Comparison of ENCODE assay signal across 9 cellular contexts in the genomic region with DNA sequence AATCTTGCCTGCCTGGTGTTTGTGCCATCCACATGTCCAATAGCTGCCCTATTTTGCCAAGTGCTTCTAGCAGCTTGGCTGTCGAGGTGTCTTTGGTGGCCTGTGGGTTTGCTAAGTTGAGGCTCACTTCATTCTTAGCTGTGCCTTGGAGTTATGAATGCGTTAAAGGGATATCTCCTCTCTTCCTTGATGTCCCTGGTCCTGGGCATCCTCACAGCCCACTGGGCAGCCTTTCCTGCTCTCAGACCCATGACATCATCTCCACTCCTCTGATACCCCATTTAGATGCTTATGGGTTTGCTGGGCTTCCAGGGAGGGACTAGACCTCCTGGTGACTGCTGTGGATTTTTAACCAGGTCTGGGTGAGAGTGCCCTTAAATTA. TPM values are rescaled to one million over a fixed set of nuclear protein-coding genes. Genes with fewer than 3 reads are reported as not detected.
A peak's percentile ranks its signal among the peaks of the same experiment; 100 is the strongest.
DNase-seq lines count a peak whose midpoint lies in the region; ATAC-seq and TF ChIP-seq lines count a peak whose summit lies in the region.
"Had no signal": no experiment of that assay in that cellular context is flagged by ENCODE, and none has a peak within 500 bp of the region (broad histone marks: within the 10 kb centered on the region; RNA-seq: fewer than 3 reads in every experiment).

No MANE protein-coding gene starts in this region.

- H3K27ac ChIP-seq in H9 (ENCODE audit: insufficient read length, low read depth, low read length), result no peak overlapping the region
- H3K27ac ChIP-seq in esophagus muscularis mucosa (replicated peaks in 1 of 4), result peak overlapping the region in 3 of 4 donors; percentile 69 to 76 (median 71)
- peak overlapping the region; percentile 67 to 80 (median 74) for H3K27ac ChIP-seq in gastrocnemius medialis

- no peak overlapping the region for H4K8ac ChIP-seq in H9 (replicated peaks; ENCODE audit: insufficient read length, low read depth, low read length)

- peaks cover 7% of the 10 kb centered on the region for H3K79me1 ChIP-seq in H9 (ENCODE audit: insufficient read depth, low read depth, low read length, poor library complexity, severe bottlenecking)

- H4K20me1 ChIP-seq in H9 (ENCODE audit: control insufficient read depth, insufficient read depth, insufficient read length), result no peaks in the 10 kb centered on the region

- CTCF ChIA-PET in T-cell (lab: Charles Lee), result no interaction called here

- TF ChIP-seq CTCF in H9 (conservative IDR thresholded peaks at IDR 0.05) (no peak), esophagus muscularis mucosa (IDR thresholded peaks at IDR 0.05) (no peak), gastrocnemius medialis (IDR thresholded peaks at IDR 0.05 in 4 of 5, conservative IDR thresholded peaks at IDR 0.05 in 1 of 5) (no peak)

- H2BK15ac ChIP-seq in H9 (ENCODE audit: low read depth, low read length), result no peak overlapping the region

- H3K79me2 ChIP-seq in H9 (ENCODE audit: insufficient read depth, low read length), result peaks cover 3% of the 10 kb centered on the region; the same call in 1 of the 2 replicates

- no peak overlapping the region for H3K18ac ChIP-seq in H9 (ENCODE audit: insufficient read length, low read depth, low read length)

- H3K9me3 Mint-ChIP-seq in H9 (no peaks in the 10 kb centered on the region), T-cell (no peaks in the 10 kb centered on the region)

- intact Hi-C loops in esophagus muscularis mucosa (cut with DNase I), result loop anchor here (10.0 kb wide), 1 partner anchor 330 kb away; the partner anchor contains the start of gene FJX1
- intact Hi-C loops in gastrocnemius medialis (cut with DNase I; ENCODE audit: low total_unique reads), result loop anchor here (10.0 kb wide), 1 partner anchor 120 kb away; no protein-coding TSS in a partner anchor

- H3K9me3 ChIP-seq in H9 (ENCODE audit: control insufficient read depth, low read depth, low read length) (no peaks in the 10 kb centered on the region), esophagus muscularis mucosa (no peaks in the 10 kb centered on the region), gastrocnemius medialis (no peaks in the 10 kb centered on the region)

- ATAC-seq in T-cell (replicated peaks in 1 of 4) (no peak), gastrocnemius medialis (no peak), GM19324 (IDR thresholded peaks at IDR 0.05; ENCODE audit: low FRiP score, unreplicated experiment) (no peak)

- H3K23me2 ChIP-seq in H9 (ENCODE audit: insufficient read length, low read depth, low read length, poor library complexity, severe bottlenecking), result peaks cover 9% of the 10 kb centered on the region

- H3K36me3 Mint-ChIP-seq in H9 (ENCODE audit: insufficient read depth in 1 of 3, low read depth in 3 of 3) (peaks cover 0 to 2% (median 0%) of the 10 kb centered on the region in 3 experiments; a peak in 2 of 7 replicates), T-cell (no peaks in the 10 kb centered on the region)

- peak overlapping the region; percentile 77 for H3K4me2 ChIP-seq in H9 (ENCODE audit: insufficient read depth, insufficient read length, low read length)

- H4K5ac ChIP-seq in H9 (ENCODE audit: insufficient read length, low read depth, low read length), result no peak overlapping the region

- TF ChIP-seq POLR2A in esophagus muscularis mucosa (IDR thresholded peaks at IDR 0.05; ENCODE audit: low read depth), result no peak
- TF ChIP-seq POLR2A in gastrocnemius medialis (IDR thresholded peaks at IDR 0.05), result no peak

- H2BK5ac ChIP-seq in H9 (ENCODE audit: insufficient read length, low read length), result no peak overlapping the region

- no peak overlapping the region for H2BK120ac ChIP-seq in H9 (ENCODE audit: low read depth, low read length, poor library complexity, severe bottlenecking)

- H3K4me1 Mint-ChIP-seq in H9 (peaks cover 59 to 64% of the 10 kb centered on the region in 2 experiments), T-cell (peaks cover 13 to 21% (median 17%) of the 10 kb centered on the region in 3 donors)

- H3K36me3 ChIP-seq in esophagus muscularis mucosa (no peaks in the 10 kb centered on the region), gastrocnemius medialis (no peaks in the 10 kb centered on the region)

- H3K4me3 ChIP-seq in esophagus muscularis mucosa, result peak overlapping the region; percentile 64 to 86 (median 68)
- H3K4me3 ChIP-seq in gastrocnemius medialis, result peak overlapping the region; percentile 52 to 72 (median 63)

- no peak overlapping the region for H3T11ph ChIP-seq in H9 (ENCODE audit: low read length)

- H2AK5ac ChIP-seq in H9 (ENCODE audit: insufficient read length, low read length), result no peak overlapping the region

- no peak overlapping the region for H4K91ac ChIP-seq in H9 (ENCODE audit: insufficient read length, low read depth, low read length)

- no peak for DNase-seq in H9
- DNase-seq in T-cell, result no peak
- DNase-seq in esophagus muscularis mucosa (ENCODE audit: extremely low spot score), result no peak
- DNase-seq in gastrocnemius medialis, result no peak
- no peak for DNase-seq in T-helper 9 cell
- DNase-seq in NOMO-1 treated with DMSO at 0.1 percent for 48 hours (lab: John Stamatoyannopoulos, UW; ENCODE audit: unreplicated experiment), result no peak
- DNase-seq in GM03348 (ENCODE audit: low spot score), result no peak
- DNase-seq: central memory CD4-positive, alpha-beta T cell had no signal

- H2BK12ac ChIP-seq in H9 (ENCODE audit: insufficient read length, low read depth, low read length), result no peak overlapping the region

- H3K27me3 Mint-ChIP-seq in H9 (ENCODE audit: low read depth), result peaks cover 36% of the 10 kb centered on the region
- H3K27me3 Mint-ChIP-seq in T-cell, result peaks cover 48 to 57% of the 10 kb centered on the region in 2 donors

- H3K4me3 Mint-ChIP-seq in H9, result peak overlapping the region; percentile 87 to 96
- H3K4me3 Mint-ChIP-seq in T-cell, result peak overlapping the region; percentile 63 to 72 (median 70)

- H3K23ac ChIP-seq in H9 (ENCODE audit: insufficient read length, low read depth, low read length), result no peak overlapping the region

- in situ Hi-C loops in gastrocnemius medialis (cut with MboI; ENCODE audit: low sequenced_read_pairs in 4 of 4), result no loop called here

- H3K14ac ChIP-seq in H9 (ENCODE audit: insufficient read depth, low read length), result no peak overlapping the region

- no peak overlapping the region for H2BK20ac ChIP-seq in H9 (ENCODE audit: low read depth, low read length, poor library complexity, severe bottlenecking)

- H2AFZ ChIP-seq in H9 (ENCODE audit: low read length), result no peak overlapping the region

- H3K9ac ChIP-seq in H9 (ENCODE audit: extremely low read depth, insufficient read length, low read length), result no peak overlapping the region

- POLR2A ChIA-PET in T-cell (lab: Charles Lee), result no interaction called here

- no peaks in the 10 kb centered on the region; the same call in 1 of the 2 replicates for H3K27me3 ChIP-seq in H9 (ENCODE audit: insufficient read depth, low read length)
- H3K27me3 ChIP-seq in esophagus muscularis mucosa, result no peaks in the 10 kb centered on the region
- no peaks in the 10 kb centered on the region for H3K27me3 ChIP-seq in gastrocnemius medialis

- H3K4ac ChIP-seq in H9 (ENCODE audit: low read depth, low read length), result no peak overlapping the region

- H3K4me1 ChIP-seq in H9 (ENCODE audit: insufficient read depth, low read length) (peaks cover 21% of the 10 kb centered on the region), esophagus muscularis mucosa (peaks cover 3 to 25% (median 19%) of the 10 kb centered on the region in 4 donors), gastrocnemius medialis (peaks cover 15 to 21% of the 10 kb centered on the region in 2 donors)

- H3K56ac ChIP-seq in H9 (ENCODE audit: insufficient read length, low read depth, low read length), result no peak overlapping the region

- H3K27ac Mint-ChIP-seq in H9 (0 out of 7 replicates have a peak overlapping the region, but pooled peaks of 1 of the 3 experiments have one; percentile 31), T-cell (no peak overlapping the region)

- no peak for TF ChIP-seq EP300 in esophagus muscularis mucosa (IDR thresholded peaks at IDR 0.05)

- no CpG with 5 or more reads among the region's 2 CpGs for WGBS in H9 (ENCODE audit: extremely low coverage, insufficient read length, low lambda C conversion rate)
- 75% methylated on average over 2 of the region's 2 CpGs for WGBS in esophagus muscularis mucosa

RNA-seq across cellular contexts. Expression of gene LDLRAD3, which starts 1.3 kb away (rescaled TPM):
- total RNA-seq in H9 (2021), result 11.5 and 12.1 TPM in 2 replicates
- under 1 TPM in 2 of 5 donors, not detected in 3; 0.18 to 0.22 TPM for total RNA-seq in T-cell
- 1 to 10 TPM; 6.8 to 8.7 (median 8.2) TPM for total RNA-seq in esophagus muscularis mucosa
- total RNA-seq in gastrocnemius medialis, result 10 to 100 TPM in 3 of 4 donors, 1 to 10 TPM in 1; 6.1 to 12.8 (median 11.8) TPM

Comparison
In these comparisons a context has a peak if more than half of its experiments do, and no peak if none do; other contexts are left out.
1. RNA of gene LDLRAD3, which starts 1.3 kb away (total RNA-seq): 11.5 to 12.1 TPM in H9, 6.1 to 12.8 TPM in gastrocnemius medialis and 6.8 to 8.7 TPM in esophagus muscularis mucosa; 0.18 to 0.22 TPM in T-cell; every median in the first group is over 4 times any median in the second.